In the genomic region with DNA sequence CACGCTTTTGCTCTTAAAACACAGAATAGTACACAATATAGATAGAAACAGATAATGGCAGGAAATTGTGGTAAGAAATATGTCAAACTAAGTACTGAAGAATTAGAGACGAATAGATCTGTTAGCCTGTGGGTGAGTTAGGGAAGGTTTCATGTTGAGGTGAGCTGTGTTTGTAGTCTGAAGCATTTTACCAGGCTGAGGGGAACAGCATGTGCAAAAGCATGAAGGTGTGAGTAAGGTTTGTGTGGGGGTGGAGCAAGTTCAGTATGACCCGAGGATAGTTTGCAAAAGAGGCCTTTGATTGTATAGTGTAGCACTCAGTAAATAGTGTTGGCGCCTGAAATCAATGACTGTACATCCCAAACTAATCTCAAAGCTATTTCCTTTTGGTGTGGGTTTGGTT, we compare ENCODE assay signal across 2 cellular contexts.
TF ChIP-seq lines count a peak whose summit lies in the region.

No MANE protein-coding gene starts in this region.

TF ChIP-seq in SK-N-SH treated with all-trans-retinoic acid at 6 μM for 48 hours, 23 proteins besides CTCF, POLR2A, EP300 and RAD21 (continued from another document):
- TF ChIP-seq PATZ1 (CRISPR knock-in tag; IDR thresholded peaks at IDR 0.05; ENCODE audit: borderline replicate concordance): no peak
- no peak for TF ChIP-seq ESRRG (CRISPR knock-in tag; IDR thresholded peaks at IDR 0.05)
- TF ChIP-seq SNAI2 (CRISPR knock-in tag; IDR thresholded peaks at IDR 0.05): no peak
- no peak for TF ChIP-seq TSHZ2 (CRISPR knock-in tag; IDR thresholded peaks at IDR 0.05)
- no peak for TF ChIP-seq OSR1 (CRISPR knock-in tag; IDR thresholded peaks at IDR 0.05)
- no peak for TF ChIP-seq GLIS3 (CRISPR knock-in tag; IDR thresholded peaks at IDR 0.05)
- TF ChIP-seq PPARA (CRISPR knock-in tag; IDR thresholded peaks at IDR 0.05; ENCODE audit: borderline replicate concordance): no peak
- TF ChIP-seq ZC3H10 (CRISPR knock-in tag; IDR thresholded peaks at IDR 0.05): no peak
- no peak for TF ChIP-seq ZNF70 (CRISPR knock-in tag; IDR thresholded peaks at IDR 0.05)
- no peak for TF ChIP-seq BACH2 (CRISPR knock-in tag; IDR thresholded peaks at IDR 0.05; ENCODE audit: borderline replicate concordance)
- TF ChIP-seq RARB (CRISPR knock-in tag; IDR thresholded peaks at IDR 0.05): no peak
- TF ChIP-seq, protein P1, sequence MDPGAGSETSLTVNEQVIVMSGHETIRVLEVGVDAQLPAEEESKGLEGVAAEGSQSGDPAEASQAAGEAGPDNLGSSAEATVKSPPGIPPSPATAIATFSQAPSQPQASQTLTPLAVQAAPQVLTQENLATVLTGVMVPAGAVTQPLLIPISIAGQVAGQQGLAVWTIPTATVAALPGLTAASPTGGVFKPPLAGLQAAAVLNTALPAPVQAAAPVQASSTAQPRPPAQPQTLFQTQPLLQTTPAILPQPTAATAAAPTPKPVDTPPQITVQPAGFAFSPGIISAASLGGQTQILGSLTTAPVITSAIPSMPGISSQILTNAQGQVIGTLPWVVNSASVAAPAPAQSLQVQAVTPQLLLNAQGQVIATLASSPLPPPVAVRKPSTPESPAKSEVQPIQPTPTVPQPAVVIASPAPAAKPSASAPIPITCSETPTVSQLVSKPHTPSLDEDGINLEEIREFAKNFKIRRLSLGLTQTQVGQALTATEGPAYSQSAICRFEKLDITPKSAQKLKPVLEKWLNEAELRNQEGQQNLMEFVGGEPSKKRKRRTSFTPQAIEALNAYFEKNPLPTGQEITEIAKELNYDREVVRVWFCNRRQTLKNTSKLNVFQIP (CRISPR knock-in tag; IDR thresholded peaks at IDR 0.05; ENCODE audit: borderline replicate concordance, low read depth): no peak

TF ChIP-seq in endothelial cell of umbilical vein, 7 proteins besides CTCF, POLR2A, EP300 and RAD21 (continued from another document):
- TF ChIP-seq EZH2 (IDR thresholded peaks at IDR 0.05; ENCODE audit: borderline replicate concordance, low read depth, low read length, severe bottlenecking) (no peak), POLR2AphosphoS5 (IDR thresholded peaks at IDR 0.05; ENCODE audit: insufficient read depth, low read depth, low read length) (no peak)
